1 cellular context compared by ENCODE assay signal in the genomic region with DNA sequence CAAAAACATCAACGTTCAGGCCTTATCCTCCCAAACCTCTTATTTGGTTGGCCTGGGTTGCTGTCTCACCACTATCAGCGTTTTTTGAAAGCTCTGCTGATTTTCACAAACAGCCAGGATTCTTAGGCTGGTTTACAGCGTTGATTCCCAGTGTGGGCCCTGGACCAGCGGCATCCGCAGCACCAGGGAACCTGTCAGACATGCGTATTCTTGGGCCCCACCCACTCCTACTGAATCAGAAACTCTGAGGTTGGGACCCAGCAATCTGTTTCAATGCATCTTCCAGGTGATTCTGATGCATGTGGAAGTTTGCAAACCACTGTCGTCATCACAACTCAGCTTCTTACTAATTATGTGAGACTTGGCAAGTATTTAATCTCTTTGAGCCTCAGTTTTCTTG.
TF ChIP-seq lines count a peak whose summit lies in the region.

No MANE protein-coding gene starts in this region.

TF ChIP-seq in HepG2, 621 proteins besides CTCF, POLR2A, EP300 and RAD21:
- TF ChIP-seq ZNF101 (CRISPR knock-in tag; IDR thresholded peaks at IDR 0.05; ENCODE audit: borderline replicate concordance, low read depth) (no peak), GLI4 (CRISPR knock-in tag; IDR thresholded peaks at IDR 0.05; ENCODE audit: borderline replicate concordance) (no peak), ZNF749 (CRISPR knock-in tag; IDR thresholded peaks at IDR 0.05; ENCODE audit: borderline replicate concordance) (no peak), ZNF263 (CRISPR knock-in tag; IDR thresholded peaks at IDR 0.05) (no peak), CREB1 (IDR thresholded peaks at IDR 0.05) (0 out of 2 replicates have a peak, but pooled peaks have one; percentile 5), CREB1 (CRISPR knock-in tag; IDR thresholded peaks at IDR 0.05) (no peak)
